Comparison of ENCODE assay signal across 24 cellular contexts in the genomic region with DNA sequence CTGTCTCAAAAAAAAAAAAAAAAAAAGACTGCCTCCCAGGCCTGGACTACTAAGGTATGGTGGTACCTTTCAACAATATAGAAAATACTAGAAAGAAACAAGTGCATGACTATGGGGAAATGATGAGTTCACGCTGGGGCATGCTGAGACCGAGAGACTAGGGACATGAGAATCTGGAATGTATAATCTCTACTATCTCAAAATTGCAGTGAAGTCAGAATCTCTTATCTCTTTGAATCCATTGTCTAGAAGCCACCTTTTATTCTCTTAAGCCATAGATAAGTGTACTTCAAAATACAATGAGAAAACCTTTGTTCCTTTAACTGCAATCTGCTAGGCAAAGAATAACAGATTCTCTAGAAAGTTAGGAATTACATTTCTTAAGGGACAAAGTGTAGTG. TPM values are rescaled to one million over a fixed set of nuclear protein-coding genes. Genes with fewer than 3 reads are reported as not detected.
"Had no signal": no experiment of that assay in that cellular context is flagged by ENCODE, and none has a peak within 500 bp of the region (broad histone marks: within the 10 kb centered on the region; RNA-seq: fewer than 3 reads in every experiment).

No MANE protein-coding gene starts in this region.

- DNase-seq: Kasumi-1, MV-4-11, NCI-H1048, NCI-H1105, NCI-H1417, NCI-H1436 treated with DMSO at 0.1 percent for 48 hours, NCI-H1694, NCI-H187 treated with DMSO at 0.1 percent for 48 hours, NCI-H2029 treated with DMSO at 0.1 percent for 48 hours, NCI-H2171, NCI-H226, NCI-H446, NCI-H510A, NCI-H524 treated with DMSO at 0.1 percent for 48 hours, NCI-H774, SHP77, SK-N-SH, SW 1271 had no signal

- FAIRE-seq: HTR-8/SVneo had no signal

- ATAC-seq: Panc1 had no signal

- H3K4me2 ChIP-seq: KMS-11, SK-N-SH had no signal

- H3K9ac ChIP-seq: KMS-11, SK-N-SH had no signal

- H3K27ac ChIP-seq: HL-60, KMS-11, RWPE1 had no signal

RNA-seq across cellular contexts. Expression of a gene that starts 5.6 kb away (rescaled TPM):
- total RNA-seq: SK-MEL-5 had no signal
